ENCODE assay signal across 8 cellular contexts in the genomic region with DNA sequence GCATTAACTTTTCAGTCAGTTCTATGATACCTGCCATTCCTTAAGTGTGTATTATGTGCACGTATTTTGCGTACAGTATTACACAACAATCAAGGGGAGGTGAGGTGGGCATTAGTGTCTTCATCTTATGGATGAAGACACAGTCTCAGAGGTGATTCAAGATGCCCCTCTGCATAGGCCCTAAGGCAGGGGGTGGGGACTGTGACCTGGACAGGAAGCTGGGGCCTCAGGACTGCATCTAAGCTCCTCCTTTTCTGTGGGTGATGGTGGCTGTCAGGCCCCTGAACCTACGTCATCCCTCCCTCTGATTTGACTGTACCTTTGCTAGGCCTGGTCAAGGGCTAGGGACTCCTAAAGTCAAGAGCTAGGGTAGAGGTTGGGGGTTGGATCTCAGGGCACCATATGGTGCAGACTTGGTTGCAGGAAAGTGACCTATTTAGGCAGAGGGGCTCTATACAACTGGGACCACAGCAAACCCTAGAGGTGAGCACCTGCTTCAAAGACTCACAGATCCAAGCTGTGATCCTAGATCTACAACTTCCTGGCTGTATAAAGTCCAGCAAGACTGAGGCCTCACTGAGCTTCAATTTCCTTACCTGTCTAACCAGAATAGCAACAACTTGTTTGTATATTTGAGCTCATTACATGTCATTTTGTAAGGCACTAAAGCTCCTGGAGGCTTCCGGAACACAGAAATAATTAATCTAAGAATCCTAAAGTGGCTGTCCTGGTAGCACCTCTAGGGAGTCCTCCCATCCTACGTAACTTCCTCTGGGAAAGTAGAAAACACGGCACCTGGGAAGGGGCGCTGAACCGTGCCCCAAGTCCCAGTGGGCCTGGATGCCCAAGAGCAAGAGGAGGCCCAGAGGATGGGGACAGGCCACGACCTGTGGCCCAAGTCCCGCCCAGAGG. TPM values are rescaled to one million over a fixed set of nuclear protein-coding genes. Genes with fewer than 3 reads are reported as not detected.
A peak's percentile ranks its signal among the peaks of the same experiment; 100 is the strongest.
DNase-seq lines count a peak whose midpoint lies in the region; ATAC-seq and TF ChIP-seq lines count a peak whose summit lies in the region.

No MANE protein-coding gene starts in this region.

- TF ChIP-seq POLR2A in sigmoid colon (IDR thresholded peaks at IDR 0.05) = no peak

- peaks cover 40% of the 10 kb centered on the region for H3K4me1 Mint-ChIP-seq in activated naive CD4-positive, alpha-beta T cell treated with anti-CD3 and anti-CD28 coated beads for 36 hours (ENCODE audit: low read depth)
- peaks cover 37% of the 10 kb centered on the region for H3K4me1 Mint-ChIP-seq in T-helper 2 cell treated with Interferon-gamma antibody and Interleukin-4, amounts not matched to agents 5 μg/mL and 100 μg/mL, for 36 hours (ENCODE audit: low read depth)

- no peak for DNase-seq in activated naive CD4-positive, alpha-beta T cell treated with anti-CD3 and anti-CD28 coated beads for 36 hours
- no peak for DNase-seq in activated naive CD4-positive, alpha-beta T cell (lab: John Stamatoyannopoulos, UW)
- DNase-seq in T-helper 2 cell treated with Interferon-gamma antibody and Interleukin-4, amounts not matched to agents 5 μg/mL and 100 μg/mL, for 36 hours (ENCODE audit: low spot score) = peak; percentile 61
- DNase-seq in fibroblast of pulmonary artery (ENCODE audit: low read depth) (no peak), sigmoid colon (no peak), NCI-H446 treated with DMSO at 0.1 percent for 48 hours (lab: John Stamatoyannopoulos, UW) (no peak), Kasumi-1 (lab: John Stamatoyannopoulos, UW) (no peak)

- H3K9me3 Mint-ChIP-seq in activated naive CD4-positive, alpha-beta T cell treated with anti-CD3 and anti-CD28 coated beads for 36 hours = no peaks in the 10 kb centered on the region
- H3K9me3 Mint-ChIP-seq in T-helper 2 cell treated with Interferon-gamma antibody and Interleukin-4, amounts not matched to agents 5 μg/mL and 100 μg/mL, for 36 hours = no peaks in the 10 kb centered on the region

- 34 to 60% methylated on average over 10 of the region's 10 CpGs for WGBS in sigmoid colon, 2 donors

- intact Hi-C loops in activated naive CD4-positive, alpha-beta T cell treated with anti-CD3 and anti-CD28 coated beads for 36 hours (cut with micrococcal nuclease) = loop anchor here (1.0 to 5.0 kb wide), 9 partner anchors 40 to 361 kb away; partner anchors contain the start of genes DDX21 and KIFBP
- intact Hi-C loops in sigmoid colon (cut with DNase I) = loop anchor here (2.0 to 5.0 kb wide), 4 partner anchors 45 to 195 kb away; no protein-coding TSS in a partner anchor

- no peaks in the 10 kb centered on the region for H3K9me3 ChIP-seq in sigmoid colon

- no peak for TF ChIP-seq EP300 in sigmoid colon (IDR thresholded peaks at IDR 0.05)

- no peak overlapping the region for H3K27ac Mint-ChIP-seq in activated naive CD4-positive, alpha-beta T cell treated with anti-CD3 and anti-CD28 coated beads for 36 hours
- H3K27ac Mint-ChIP-seq in T-helper 2 cell treated with Interferon-gamma antibody and Interleukin-4, amounts not matched to agents 5 μg/mL and 100 μg/mL, for 36 hours = peak overlapping the region; percentile 89

- peak overlapping the region; percentile 87 to 94 (median 91) for H3K27ac ChIP-seq in sigmoid colon

- H3K4me3 Mint-ChIP-seq in activated naive CD4-positive, alpha-beta T cell treated with anti-CD3 and anti-CD28 coated beads for 36 hours = peak overlapping the region; percentile 98
- H3K4me3 Mint-ChIP-seq in T-helper 2 cell treated with Interferon-gamma antibody and Interleukin-4, amounts not matched to agents 5 μg/mL and 100 μg/mL, for 36 hours = peak overlapping the region; percentile 80

- H3K36me3 ChIP-seq in sigmoid colon = no peaks in the 10 kb centered on the region

- CTCF ChIA-PET in activated naive CD4-positive, alpha-beta T cell treated with anti-CD3 and anti-CD28 coated beads for 36 hours (lab: Charles Lee) = interaction anchor here (0.6 to 1.1 kb wide), 5 partner anchors 21 to 134 kb away, joined by 3 to 5 read pairs (median 4); no protein-coding TSS in a partner anchor

- peaks cover 13% of the 10 kb centered on the region for H3K36me3 Mint-ChIP-seq in activated naive CD4-positive, alpha-beta T cell treated with anti-CD3 and anti-CD28 coated beads for 36 hours (ENCODE audit: low read depth)
- peaks cover 17% of the 10 kb centered on the region for H3K36me3 Mint-ChIP-seq in T-helper 2 cell treated with Interferon-gamma antibody and Interleukin-4, amounts not matched to agents 5 μg/mL and 100 μg/mL, for 36 hours (ENCODE audit: low read depth)

- TF ChIP-seq CTCF in fibroblast of pulmonary artery (IDR thresholded peaks at IDR 0.05; ENCODE audit: low read length, missing control alignments) = no peak
- TF ChIP-seq CTCF in sigmoid colon (IDR thresholded peaks at IDR 0.05) = no peak

- peak overlapping the region; percentile 96 for H3K4me3 ChIP-seq in fibroblast of pulmonary artery (replicated peaks; ENCODE audit: low read depth, low read length)
- peak overlapping the region; percentile 57 to 94 (median 78) for H3K4me3 ChIP-seq in sigmoid colon

- ATAC-seq in HG02938 (IDR thresholded peaks at IDR 0.05; ENCODE audit: unreplicated experiment) = peak; percentile 49

- H3K27me3 ChIP-seq in sigmoid colon = no peaks in the 10 kb centered on the region

- no peaks in the 10 kb centered on the region for H3K27me3 Mint-ChIP-seq in activated naive CD4-positive, alpha-beta T cell treated with anti-CD3 and anti-CD28 coated beads for 36 hours (ENCODE audit: low read depth)
- no peaks in the 10 kb centered on the region for H3K27me3 Mint-ChIP-seq in T-helper 2 cell treated with Interferon-gamma antibody and Interleukin-4, amounts not matched to agents 5 μg/mL and 100 μg/mL, for 36 hours (ENCODE audit: low read depth)

- peaks cover 0 to 38% (median 27%) of the 10 kb centered on the region in 4 donors for H3K4me1 ChIP-seq in sigmoid colon

RNA-seq across cellular contexts. Expression of gene HK1, which starts 39.1 kb away (rescaled TPM):
- total RNA-seq in activated naive CD4-positive, alpha-beta T cell treated with anti-CD3 and anti-CD28 coated beads for 36 hours = 100 to 1,000 TPM; 172 to 179 TPM
- total RNA-seq in sigmoid colon = 10 to 100 TPM; 60.7 to 74.9 (median 69.1) TPM
- polyA plus RNA-seq in sigmoid colon = 10 to 100 TPM; 23.4 to 65.8 (median 34.4) TPM
